In genomic region chr5:149886697-149887470, GRCh38 we compare ENCODE assay signal across 2 cellular contexts.
TF ChIP-seq lines count a peak whose summit lies in the region.

No MANE protein-coding gene starts in this region.

TF ChIP-seq in WTC11, 78 proteins besides CTCF, POLR2A, EP300 and RAD21 (continued from another document):
- TF ChIP-seq PRDM15 (CRISPR knock-in tag; IDR thresholded peaks at IDR 0.05) (no peak), HMGA2 (CRISPR knock-in tag; IDR thresholded peaks at IDR 0.05) (no peak), ZNF263 (CRISPR knock-in tag; IDR thresholded peaks at IDR 0.05; ENCODE audit: low read depth) (no peak), ERG (CRISPR knock-in tag; IDR thresholded peaks at IDR 0.05) (no peak), ZNF317 (CRISPR knock-in tag; IDR thresholded peaks at IDR 0.05; ENCODE audit: borderline replicate concordance, low read depth) (no peak), AR (CRISPR knock-in tag; IDR thresholded peaks at IDR 0.05) (no peak), NFE2L1 (CRISPR knock-in tag; IDR thresholded peaks at IDR 0.05) (no peak), SMAD4 (CRISPR knock-in tag; IDR thresholded peaks at IDR 0.05) (no peak), CREB1 (CRISPR knock-in tag; IDR thresholded peaks at IDR 0.05) (no peak), ZNF396 (CRISPR knock-in tag; IDR thresholded peaks at IDR 0.05; ENCODE audit: borderline replicate concordance) (no peak), ESRRA (CRISPR knock-in tag; IDR thresholded peaks at IDR 0.05; ENCODE audit: borderline replicate concordance) (no peak), CREM (CRISPR knock-in tag; IDR thresholded peaks at IDR 0.05) (no peak), ZNF121 (CRISPR knock-in tag; IDR thresholded peaks at IDR 0.05) (no peak), ZNF671 (CRISPR knock-in tag; IDR thresholded peaks at IDR 0.05) (no peak), USF1 (CRISPR knock-in tag; IDR thresholded peaks at IDR 0.05) (no peak)

TF ChIP-seq in HepG2, 621 proteins besides CTCF, POLR2A, EP300 and RAD21:
- TF ChIP-seq ZNF142 (CRISPR knock-in tag; IDR thresholded peaks at IDR 0.05) (no peak), ZNF280B (CRISPR knock-in tag; IDR thresholded peaks at IDR 0.05; ENCODE audit: borderline replicate concordance) (no peak), KLF11 (CRISPR knock-in tag; IDR thresholded peaks at IDR 0.05) (no peak), ZNF382 (CRISPR knock-in tag; IDR thresholded peaks at IDR 0.05; ENCODE audit: borderline replicate concordance) (no peak), KLF6 (CRISPR knock-in tag; IDR thresholded peaks at IDR 0.05) (no peak), HBP1 (CRISPR knock-in tag; IDR thresholded peaks at IDR 0.05; ENCODE audit: low read depth) (no peak), HMGXB3 (CRISPR knock-in tag; IDR thresholded peaks at IDR 0.05; ENCODE audit: borderline replicate concordance) (no peak), ATF6 (CRISPR knock-in tag; conservative IDR thresholded peaks at IDR 0.05) (no peak), ZNF841 (CRISPR knock-in tag; IDR thresholded peaks at IDR 0.05; ENCODE audit: borderline replicate concordance) (no peak), NFIB (CRISPR knock-in tag; IDR thresholded peaks at IDR 0.05; ENCODE audit: borderline replicate concordance) (no peak), MYPOP (CRISPR knock-in tag; IDR thresholded peaks at IDR 0.05) (no peak), DNMT1 (CRISPR knock-in tag; IDR thresholded peaks at IDR 0.05) (no peak)
